ENCODE assay signal across 18 cellular contexts in genomic region chr2:238793351-238793750, GRCh38.
"Had no signal": no experiment of that assay in that cellular context is flagged by ENCODE, and none has a peak within 500 bp of the region (broad histone marks: within the 10 kb centered on the region; RNA-seq: fewer than 3 reads in every experiment).

No MANE protein-coding gene starts in this region.

- H3K4me3 ChIP-seq: SJSA1, SK-N-MC had no signal

- DNase-seq: KBM-7, NCI-H1092 treated with DMSO at 0.1 percent for 48 hours, NCI-H1436, NCI-H187, NCI-H2029, NCI-H2081 treated with DMSO at 0.1 percent for 48 hours, NCI-H2171, NCI-H226, NCI-H446, NCI-H510A, NCI-H524 treated with DMSO at 0.1 percent for 48 hours, NCI-H69, NCI-H774, Right ventricle myocardium superior, RPMI8226, SIG-M5 had no signal
